7 cellular contexts compared by ENCODE assay signal in genomic region chr18:47756364-47757016, GRCh38.
DNase-seq lines count a peak whose midpoint lies in the region; TF ChIP-seq lines count a peak whose summit lies in the region.

No MANE protein-coding gene starts in this region.

- H3K9ac ChIP-seq in adipocyte (ENCODE audit: low read length) (no peak overlapping the region), smooth muscle cell (ENCODE audit: low read depth) (no peak overlapping the region)

- no peak overlapping the region for H3K4me2 ChIP-seq in smooth muscle cell

- DNase-seq in Kasumi-1 (lab: John Stamatoyannopoulos, UW) (peak; percentile 20 to 45), SJSA1 (ENCODE audit: low read depth in 1 of 2, low spot score in 2 of 2) (peak; percentile 27 to 57), adipocyte (ENCODE audit: low read depth) (peak; percentile 80), hepatic stellate cell (ENCODE audit: low spot score) (peak; percentile 55), smooth muscle cell (lab: John Stamatoyannopoulos, UW; ENCODE audit: unreplicated experiment) (peak; percentile 7)
- DNase-seq in central memory CD4-positive, alpha-beta T cell: no peak

- H2AFZ ChIP-seq in smooth muscle cell (ENCODE audit: low read depth): no peak overlapping the region

- H3K4me3 ChIP-seq in SJSA1 (no peak overlapping the region), adipocyte (ENCODE audit: low read length) (no peak overlapping the region), smooth muscle cell (no peak overlapping the region)

- no peaks in the 10 kb centered on the region for H3K79me2 ChIP-seq in smooth muscle cell (ENCODE audit: low read depth)

- H3K36me3 ChIP-seq in SJSA1 (no peaks in the 10 kb centered on the region), adipocyte (ENCODE audit: control insufficient read depth, insufficient read depth, low read length, severe bottlenecking) (no peaks in the 10 kb centered on the region), smooth muscle cell (ENCODE audit: low read depth) (peaks cover 5% of the 10 kb centered on the region)

- 22% methylated on average over 9 of the region's 9 CpGs for WGBS in smooth muscle cell (ENCODE audit: low lambda C conversion rate)

- H3K4me1 ChIP-seq in SJSA1 (replicated peaks) (no peaks in the 10 kb centered on the region), adipocyte (ENCODE audit: control insufficient read depth, insufficient read depth, low read length) (no peaks in the 10 kb centered on the region), smooth muscle cell (ENCODE audit: low read depth) (no peaks in the 10 kb centered on the region)

- no peak overlapping the region for H3K27ac ChIP-seq in SJSA1
- H3K27ac ChIP-seq in smooth muscle cell (ENCODE audit: low read depth): no peak overlapping the region

- H3K27me3 ChIP-seq in SJSA1 (replicated peaks) (no peaks in the 10 kb centered on the region), adipocyte (replicated peaks; ENCODE audit: control insufficient read depth, insufficient read depth, low read length) (peaks cover 28% of the 10 kb centered on the region), smooth muscle cell (ENCODE audit: low read depth) (no peaks in the 10 kb centered on the region)

- H3K9me3 ChIP-seq in SJSA1 (replicated peaks): no peaks in the 10 kb centered on the region
- peaks cover 15% of the 10 kb centered on the region for H3K9me3 ChIP-seq in adipocyte (ENCODE audit: control insufficient read depth, low read length)
- H3K9me3 ChIP-seq in smooth muscle cell (replicated peaks; ENCODE audit: low read depth): no peaks in the 10 kb centered on the region

- no peaks in the 10 kb centered on the region for H4K20me1 ChIP-seq in smooth muscle cell (ENCODE audit: low read depth)

- H3F3A ChIP-seq in smooth muscle cell (ENCODE audit: low read depth): no peaks in the 10 kb centered on the region

- peak; percentile 92 for TF ChIP-seq CTCF in GM12874 (IDR thresholded peaks at IDR 0.05; ENCODE audit: insufficient read depth, low read depth, low read length)
- peak; percentile 93 for TF ChIP-seq CTCF in smooth muscle cell (IDR thresholded peaks at IDR 0.05; ENCODE audit: borderline replicate concordance, insufficient read depth, poor library complexity, severe bottlenecking)
